In the genomic region with DNA sequence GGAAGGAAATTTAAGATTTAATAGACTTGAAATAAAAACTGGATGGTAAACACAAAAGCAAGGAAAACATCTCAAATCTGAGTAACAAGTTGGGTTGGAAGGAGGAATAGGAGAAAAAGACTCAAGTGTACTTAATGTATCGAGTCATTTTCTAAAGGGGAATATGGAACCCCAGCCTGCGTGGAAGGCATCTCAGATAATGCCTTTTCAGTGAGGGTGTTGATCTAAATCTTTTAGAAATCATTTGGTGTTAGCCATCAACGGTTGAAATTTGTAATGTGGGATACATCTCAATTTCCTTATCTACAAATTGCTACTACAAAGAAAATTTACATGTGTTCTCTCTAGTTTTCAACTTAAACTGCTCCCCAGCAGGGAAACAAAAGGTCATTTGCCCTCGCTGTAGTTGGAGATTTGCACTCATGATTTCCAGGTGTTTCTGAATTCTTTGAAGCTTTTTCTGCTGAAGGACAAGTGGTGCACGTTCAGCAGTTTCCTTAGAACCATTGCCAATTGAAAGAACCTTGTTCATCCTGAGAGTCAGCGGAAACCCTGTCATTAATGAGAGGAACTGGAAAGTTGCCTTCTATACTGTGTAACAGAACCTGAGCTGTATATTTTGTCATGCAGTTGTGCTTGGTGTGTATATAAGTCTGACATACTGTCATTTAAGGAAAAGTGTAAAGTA, we compare ENCODE assay signal across 10 cellular contexts. TPM values are rescaled to one million over a fixed set of nuclear protein-coding genes. Genes with fewer than 3 reads are reported as not detected.
A peak's percentile ranks its signal among the peaks of the same experiment; 100 is the strongest.
DNase-seq lines count a peak whose midpoint lies in the region; FAIRE-seq and TF ChIP-seq lines count a peak whose summit lies in the region.
"Had no signal": no experiment of that assay in that cellular context is flagged by ENCODE, and none has a peak within 500 bp of the region (broad histone marks: within the 10 kb centered on the region; RNA-seq: fewer than 3 reads in every experiment).

No MANE protein-coding gene starts in this region.

- H3K23ac ChIP-seq in trophoblast cell (ENCODE audit: low read length): no peak overlapping the region

- peaks cover 69% of the 10 kb centered on the region for H3F3A ChIP-seq in PC-9 (ENCODE audit: insufficient read depth, low read depth)

- H4K20me1 ChIP-seq in PC-9 (ENCODE audit: insufficient read depth): peaks cover 66% of the 10 kb centered on the region

- H3K9ac ChIP-seq in endocrine pancreas (ENCODE audit: control insufficient read depth, insufficient read depth, low read length): peak overlapping the region; percentile 84
- no peak overlapping the region for H3K9ac ChIP-seq in trophoblast cell (ENCODE audit: low read length)

- peaks cover 6% of the 10 kb centered on the region for H3K79me1 ChIP-seq in trophoblast cell (ENCODE audit: low read length)

- CTCF ChIA-PET in PC-9 (lab: Charles Lee): no interaction called here

- H3K27ac ChIP-seq in PC-9 (no peak overlapping the region), trophoblast cell (ENCODE audit: low read depth, low read length) (no peak overlapping the region)

- no peaks in the 10 kb centered on the region for H3K9me3 ChIP-seq in PC-9 (ENCODE audit: insufficient read depth, low read depth)
- H3K9me3 ChIP-seq in endocrine pancreas (ENCODE audit: control insufficient read depth, low read length): no peaks in the 10 kb centered on the region
- H3K9me3 ChIP-seq in trophoblast cell (ENCODE audit: insufficient read depth, low read depth, low read length): no peaks in the 10 kb centered on the region

- no TSS peak for BruUV-seq in PC-9 (replicated peaks; lab: Mats Ljungman, UMichigan)

- no peak overlapping the region for H2BK12ac ChIP-seq in trophoblast cell (ENCODE audit: low read length)

- H4K12ac ChIP-seq in trophoblast cell (ENCODE audit: low read depth, low read length): no peak overlapping the region

- intact Hi-C loops in PC-9 (cut with micrococcal nuclease; ENCODE audit: unreplicated experiment): loop anchor here (5.0 kb wide), 1 partner anchor 48 kb away; a partner anchor contains a TSS

- DNase-seq in GM12891 (ENCODE audit: insufficient read length, low spot score): no peak
- no peak for DNase-seq in PC-9
- no peak for DNase-seq in trophoblast cell
- no peak for DNase-seq in amygdala (lab: John Stamatoyannopoulos, UW)
- no peak for DNase-seq in activated CD4-positive, alpha-beta T cell treated with anti-CD3 and anti-CD28 coated beads, Interleukin-2, amount 50 U/mL, for 48 hours
- DNase-seq in DMS 273 (lab: John Stamatoyannopoulos, UW; ENCODE audit: unreplicated experiment): no peak
- DNase-seq in NCI-H82 treated with DMSO at 0.1 percent for 48 hours (lab: John Stamatoyannopoulos, UW; ENCODE audit: unreplicated experiment): no peak
- DNase-seq: SIG-M5 had no signal

- peak overlapping the region; percentile 82 for H3K4me2 ChIP-seq in PC-9
- H3K4me2 ChIP-seq in trophoblast cell (ENCODE audit: low read length): peak overlapping the region; percentile 37

- POLR2A ChIA-PET in PC-9 (lab: Charles Lee; ENCODE audit: unreplicated experiment): no interaction called here

- H2AFZ ChIP-seq in PC-9: no peak overlapping the region
- H2AFZ ChIP-seq in trophoblast cell (ENCODE audit: insufficient read depth, low read length, poor library complexity): no peak overlapping the region

- H3K27me3 ChIP-seq in PC-9 (ENCODE audit: insufficient read depth, low read depth): no peaks in the 10 kb centered on the region
- H3K27me3 ChIP-seq in endocrine pancreas (ENCODE audit: control insufficient read depth, insufficient read depth, low read length): no peaks in the 10 kb centered on the region
- no peaks in the 10 kb centered on the region for H3K27me3 ChIP-seq in trophoblast cell (ENCODE audit: insufficient read depth, low read length)

- peaks cover 16% of the 10 kb centered on the region for H3K4me1 ChIP-seq in PC-9 (replicated peaks; ENCODE audit: insufficient read depth)
- H3K4me1 ChIP-seq in endocrine pancreas (ENCODE audit: control insufficient read depth, insufficient read depth, low read length): peaks cover 19% of the 10 kb centered on the region
- H3K4me1 ChIP-seq in trophoblast cell (ENCODE audit: control insufficient read depth in 1 of 2, insufficient read depth in 2 of 2, low read length in 2 of 2): no peaks in the 10 kb centered on the region

- no peak overlapping the region for H3K14ac ChIP-seq in trophoblast cell (ENCODE audit: low read length)

- H3K4me3 ChIP-seq in PC-9: peak overlapping the region; percentile 84
- peak overlapping the region; percentile 99 for H3K4me3 ChIP-seq in endocrine pancreas (ENCODE audit: control insufficient read depth, insufficient read depth, low read length)
- H3K4me3 ChIP-seq in trophoblast cell (ENCODE audit: low read depth, low read length): no peak overlapping the region

- peak overlapping the region; percentile 96 for H3K4ac ChIP-seq in trophoblast cell (ENCODE audit: low read depth, low read length)

- no peak overlapping the region for H3K18ac ChIP-seq in trophoblast cell (ENCODE audit: low read length)

- no peak overlapping the region for H2BK5ac ChIP-seq in trophoblast cell (ENCODE audit: low read depth, low read length, poor library complexity)

- no peak for TF ChIP-seq CTCF in PC-9 (conservative IDR thresholded peaks at IDR 0.05)

- H3K36me3 ChIP-seq in PC-9 (ENCODE audit: low read depth) (peaks cover 55% of the 10 kb centered on the region), endocrine pancreas (ENCODE audit: control insufficient read depth, insufficient read depth, low read length) (peaks cover 20% of the 10 kb centered on the region), trophoblast cell (ENCODE audit: control insufficient read depth in 1 of 2, insufficient read depth in 2 of 2, low read length in 2 of 2) (peaks cover 26 to 38% of the 10 kb centered on the region in 2 experiments)

- 0 out of 2 replicates have a peak, but pooled peaks have one; percentile 5 for TF ChIP-seq POLR2A in GM12891 (IDR thresholded peaks at IDR 0.05; ENCODE audit: low read depth, low read length)

- H3K9me2 ChIP-seq in PC-9 (ENCODE audit: insufficient read depth): no peaks in the 10 kb centered on the region

- no peak overlapping the region for H2BK120ac ChIP-seq in trophoblast cell (ENCODE audit: insufficient read depth, low read length, poor library complexity)

- H3K79me2 ChIP-seq in PC-9 (ENCODE audit: low read depth) (peaks cover 70% of the 10 kb centered on the region), trophoblast cell (ENCODE audit: control insufficient read depth, insufficient read depth, low read length, poor library complexity) (peaks cover 9% of the 10 kb centered on the region)

- no peak overlapping the region for H2AK5ac ChIP-seq in trophoblast cell (ENCODE audit: low read length)

- WGBS in trophoblast cell (ENCODE audit: extremely low coverage, insufficient coverage, insufficient read length): no CpG with 5 or more reads among the region's 6 CpGs

- no peak overlapping the region for H4K8ac ChIP-seq in trophoblast cell (ENCODE audit: low read depth, low read length)

- FAIRE-seq in GM12891 (lab: Jason Lieb, UNC): no peak

- no peak overlapping the region for H4K91ac ChIP-seq in trophoblast cell (ENCODE audit: low read depth, low read length)

TF ChIP-seq in GM12891, 5 proteins besides CTCF, POLR2A, EP300 and RAD21:
- TF ChIP-seq POU2F2 (IDR thresholded peaks at IDR 0.05; ENCODE audit: low read depth, low read length) (no peak), TAF1 (IDR thresholded peaks at IDR 0.05; ENCODE audit: low read depth, low read length) (no peak), SPI1 (IDR thresholded peaks at IDR 0.05; ENCODE audit: low read depth, low read length) (no peak), POLR2AphosphoS5 (IDR thresholded peaks at IDR 0.05; ENCODE audit: low read depth, low read length) (no peak; the same call in 1 of the 2 replicates), PAX5 (IDR thresholded peaks at IDR 0.05; ENCODE audit: insufficient read depth, low read length, severe bottlenecking) (no peak)

RNA-seq across cellular contexts. Expression of a gene that starts 2.2 kb away (rescaled TPM):
- 546 TPM for polyA plus RNA-seq in GM12891 (2012; ENCODE audit: low read depth, missing spikeins)
- total RNA-seq in PC-9 (2021): 668 and 833 TPM in 2 replicates
- polyA plus RNA-seq in trophoblast cell (2013): 585 and 609 TPM in 2 replicates

RNA-seq across cellular contexts. Expression of a gene that starts 12.6 kb away (rescaled TPM):
- 315 TPM for polyA plus RNA-seq in GM12891 (2012; ENCODE audit: low read depth, missing spikeins)
- total RNA-seq in PC-9 (2021): 138 and 203 TPM in 2 replicates
- 229 and 234 TPM in 2 replicates for polyA plus RNA-seq in trophoblast cell (2013)

RNA-seq across cellular contexts. Expression of a gene that starts 30.4 kb away (rescaled TPM):
- polyA plus RNA-seq in GM12891 (2012; ENCODE audit: low read depth, missing spikeins): not detected
- not detected in 2 replicates for total RNA-seq in PC-9 (2021)
- polyA plus RNA-seq in trophoblast cell (2013): 0.82 and 0.89 TPM in 2 replicates
- total RNA-seq: dermis microvascular lymphatic vessel endothelial cell had no signal

RNA-seq across cellular contexts. Expression of a gene that starts 45.2 kb away (rescaled TPM):
- 12.2 TPM for polyA plus RNA-seq in GM12891 (2012; ENCODE audit: low read depth, missing spikeins)
- 14.7 and 18.3 TPM in 2 replicates for total RNA-seq in PC-9 (2021)
- 5.5 and 5.8 TPM in 2 replicates for polyA plus RNA-seq in trophoblast cell (2013)

RNA-seq across cellular contexts. Expression of a gene that starts 47.0 kb away (rescaled TPM):
- polyA plus RNA-seq in GM12891 (2012; ENCODE audit: low read depth, missing spikeins): 28.3 TPM
- total RNA-seq in PC-9 (2021): 47.8 and 53.3 TPM in 2 replicates
- polyA plus RNA-seq in trophoblast cell (2013): 27.8 and 29.3 TPM in 2 replicates
